Comparison of ENCODE assay signal across 8 cellular contexts in genomic region chr3:177538743-177539730, GRCh38.
DNase-seq lines count a peak whose midpoint lies in the region; ATAC-seq and TF ChIP-seq lines count a peak whose summit lies in the region.

No MANE protein-coding gene starts in this region.

- H3K4me2 ChIP-seq in DND-41 (ENCODE audit: insufficient read depth, low read length), result peak overlapping the region; percentile 50

- no peaks in the 10 kb centered on the region for H3K79me2 ChIP-seq in DND-41 (ENCODE audit: insufficient read depth, low read length)

- no peak for TF ChIP-seq POLR2A in vagina (IDR thresholded peaks at IDR 0.05)
- no peak for TF ChIP-seq POLR2A in erythroblast (IDR thresholded peaks at IDR 0.05; ENCODE audit: low read length)

- DNase-seq in DND-41 (peak; percentile 49), dermis blood vessel endothelial cell (peak; percentile 48), vagina (ENCODE audit: extremely low spot score in 2 of 2) (no peak), A172 (ENCODE audit: low spot score) (no peak), erythroblast (lab: John Stamatoyannopoulos, UW) (no peak), sciatic nerve (ENCODE audit: low spot score) (no peak)

- H3K4me1 ChIP-seq in DND-41 (ENCODE audit: insufficient read depth, low read length) (peaks cover 47% of the 10 kb centered on the region), vagina (peaks cover 17% of the 10 kb centered on the region)

- H3K36me3 ChIP-seq in DND-41 (ENCODE audit: insufficient read depth, low read length), result no peaks in the 10 kb centered on the region
- H3K36me3 ChIP-seq in vagina, result no peaks in the 10 kb centered on the region

- intact Hi-C loops in vagina (cut with DNase I), result no loop called here
- intact Hi-C loops in sciatic nerve (cut with DNase I), result no loop called here

- H3K27ac ChIP-seq in DND-41 (ENCODE audit: low read length) (peak overlapping the region; percentile 78), vagina (no peak overlapping the region)

- ATAC-seq in DND-41 (ENCODE audit: insufficient read depth, low read depth), result peak; percentile 86
- peak; percentile 76 for ATAC-seq in GM19468 (IDR thresholded peaks at IDR 0.05; ENCODE audit: extremely low read depth, unreplicated experiment)
- peak; percentile 92 for ATAC-seq in HG03521 (IDR thresholded peaks at IDR 0.05; ENCODE audit: unreplicated experiment)
- ATAC-seq in sciatic nerve, result no peak

- TF ChIP-seq CTCF in DND-41 (IDR thresholded peaks at IDR 0.05; ENCODE audit: borderline replicate concordance, extremely low read depth, low read length, poor library complexity, severe bottlenecking), result no peak
- no peak for TF ChIP-seq CTCF in vagina (IDR thresholded peaks at IDR 0.05)

- no peaks in the 10 kb centered on the region for H4K20me1 ChIP-seq in DND-41 (ENCODE audit: insufficient read depth, low read length)

- peak overlapping the region; percentile 66 for H2AFZ ChIP-seq in DND-41 (ENCODE audit: low read depth, low read length)

- H3K27me3 ChIP-seq in DND-41 (ENCODE audit: insufficient read depth, low read length, poor library complexity), result no peaks in the 10 kb centered on the region
- no peaks in the 10 kb centered on the region for H3K27me3 ChIP-seq in vagina

- H3K9me3 ChIP-seq in DND-41 (ENCODE audit: insufficient read depth, low read length, severe bottlenecking) (no peaks in the 10 kb centered on the region), vagina (no peaks in the 10 kb centered on the region)

- peak overlapping the region; percentile 38 for H3K9ac ChIP-seq in DND-41 (ENCODE audit: low read depth, low read length)

- H3K4me3 ChIP-seq in DND-41 (ENCODE audit: low read depth in 1 of 2, low read length in 2 of 2) (peak overlapping the region in 1 of 2 experiments; percentile 12; a peak in 1 of 4 replicates), vagina (no peak overlapping the region)

Comparison
In these comparisons a context has a peak if more than half of its experiments do, and no peak if none do; other contexts are left out.
1. DNase-seq: peak in DND-41 (single experiment) and dermis blood vessel endothelial cell (single experiment); none in vagina (0 of 2), A172 (single experiment), erythroblast (0 of 2) and sciatic nerve (single experiment).